Comparison of ENCODE assay signal across 8 cellular contexts in genomic region chr10:79488303-79488702, GRCh38. TPM values are rescaled to one million over a fixed set of nuclear protein-coding genes. Genes with fewer than 3 reads are reported as not detected.
A peak's percentile ranks its signal among the peaks of the same experiment; 100 is the strongest.
DNase-seq lines count a peak whose midpoint lies in the region; ATAC-seq and TF ChIP-seq lines count a peak whose summit lies in the region.

No MANE protein-coding gene starts in this region.

- intact Hi-C loops in ovary (cut with DNase I), result no loop called here

- 34 to 61% methylated on average over 2 to 5 of the region's 5 CpGs for WGBS in gastroesophageal sphincter (ENCODE audit: low coverage in 1 of 2), 2 donors
- 19 to 49% (median 30%) methylated on average over 4 to 5 of the region's 5 CpGs for WGBS in ovary, 3 donors

- no peak for TF ChIP-seq EP300 in gastroesophageal sphincter (IDR thresholded peaks at IDR 0.05)
- TF ChIP-seq EP300 in ovary (IDR thresholded peaks at IDR 0.05), result no peak

- H3K27me3 ChIP-seq in gastroesophageal sphincter, result no peaks in the 10 kb centered on the region
- H3K27me3 ChIP-seq in ovary, result no peaks in the 10 kb centered on the region

- TF ChIP-seq POLR2A in gastroesophageal sphincter (IDR thresholded peaks at IDR 0.05), result no peak
- no peak for TF ChIP-seq POLR2A in ovary (IDR thresholded peaks at IDR 0.05)

- ATAC-seq in SK-N-SH treated with all-trans-retinoic acid at 6 μM for 48 hours, result peak; percentile 92
- peak; percentile 87 for ATAC-seq in gastroesophageal sphincter
- ATAC-seq in HG03565 (IDR thresholded peaks at IDR 0.05; ENCODE audit: unreplicated experiment), result no peak
- ATAC-seq in GM21723 (IDR thresholded peaks at IDR 0.05; ENCODE audit: unreplicated experiment), result no peak

- TF ChIP-seq CTCF in gastroesophageal sphincter (IDR thresholded peaks at IDR 0.05) (no peak), ovary (IDR thresholded peaks at IDR 0.05) (no peak)

- H3K9me3 ChIP-seq in gastroesophageal sphincter (no peaks in the 10 kb centered on the region), ovary (no peaks in the 10 kb centered on the region)

- peak overlapping the region; percentile 35 to 76 (median 74) for H3K27ac ChIP-seq in gastroesophageal sphincter
- H3K27ac ChIP-seq in ovary, result no peak overlapping the region

- peak; percentile 19 for DNase-seq in CD1c-positive myeloid dendritic cell (ENCODE audit: extremely low spot score)
- peak; percentile 43 to 85 (median 72) for DNase-seq in ovary
- no peak for DNase-seq in NCI-H2227 treated with DMSO at 0.1 percent for 48 hours (lab: John Stamatoyannopoulos, UW)
- DNase-seq in NCI-H510A (lab: John Stamatoyannopoulos, UW), result no peak

- H3K4me1 ChIP-seq in gastroesophageal sphincter (peaks cover 0 to 33% (median 9%) of the 10 kb centered on the region in 3 donors), ovary (ENCODE audit: insufficient read depth) (peaks cover 7% of the 10 kb centered on the region)

- no peaks in the 10 kb centered on the region for H3K36me3 ChIP-seq in gastroesophageal sphincter
- H3K36me3 ChIP-seq in ovary, result no peaks in the 10 kb centered on the region

- H3K4me3 ChIP-seq in gastroesophageal sphincter (no peak overlapping the region), ovary (no peak overlapping the region)

TF ChIP-seq in SK-N-SH treated with all-trans-retinoic acid at 6 μM for 48 hours, 23 proteins besides CTCF, POLR2A, EP300 and RAD21:
- TF ChIP-seq ZNF565 (CRISPR knock-in tag; conservative IDR thresholded peaks at IDR 0.05; ENCODE audit: low read depth) (no peak), TOX (CRISPR knock-in tag; IDR thresholded peaks at IDR 0.05; ENCODE audit: borderline replicate concordance) (no peak), TCF4 (CRISPR knock-in tag; IDR thresholded peaks at IDR 0.05; ENCODE audit: borderline replicate concordance) (no peak), ZNF70 (CRISPR knock-in tag; IDR thresholded peaks at IDR 0.05) (no peak), ZFP30 (CRISPR knock-in tag; IDR thresholded peaks at IDR 0.05) (no peak), ARNTL (CRISPR knock-in tag; IDR thresholded peaks at IDR 0.05; ENCODE audit: borderline replicate concordance, low read depth) (no peak), GLIS3 (CRISPR knock-in tag; IDR thresholded peaks at IDR 0.05) (no peak), ZFP3 (CRISPR knock-in tag; IDR thresholded peaks at IDR 0.05) (no peak), ZC3H10 (CRISPR knock-in tag; IDR thresholded peaks at IDR 0.05) (no peak), CSDC2 (CRISPR knock-in tag; IDR thresholded peaks at IDR 0.05) (no peak), PPARA (CRISPR knock-in tag; IDR thresholded peaks at IDR 0.05; ENCODE audit: borderline replicate concordance) (no peak), BACH2 (CRISPR knock-in tag; IDR thresholded peaks at IDR 0.05; ENCODE audit: borderline replicate concordance) (no peak), ISL1 (CRISPR knock-in tag; IDR thresholded peaks at IDR 0.05) (no peak), RARB (CRISPR knock-in tag; IDR thresholded peaks at IDR 0.05) (no peak), ZNF8 (CRISPR knock-in tag; IDR thresholded peaks at IDR 0.05) (no peak), POU6F1 (CRISPR knock-in tag; IDR thresholded peaks at IDR 0.05; ENCODE audit: borderline replicate concordance, low read depth) (no peak), SNAI2 (CRISPR knock-in tag; IDR thresholded peaks at IDR 0.05) (no peak), ESRRG (CRISPR knock-in tag; IDR thresholded peaks at IDR 0.05) (no peak)
- TF ChIP-seq, protein P1, sequence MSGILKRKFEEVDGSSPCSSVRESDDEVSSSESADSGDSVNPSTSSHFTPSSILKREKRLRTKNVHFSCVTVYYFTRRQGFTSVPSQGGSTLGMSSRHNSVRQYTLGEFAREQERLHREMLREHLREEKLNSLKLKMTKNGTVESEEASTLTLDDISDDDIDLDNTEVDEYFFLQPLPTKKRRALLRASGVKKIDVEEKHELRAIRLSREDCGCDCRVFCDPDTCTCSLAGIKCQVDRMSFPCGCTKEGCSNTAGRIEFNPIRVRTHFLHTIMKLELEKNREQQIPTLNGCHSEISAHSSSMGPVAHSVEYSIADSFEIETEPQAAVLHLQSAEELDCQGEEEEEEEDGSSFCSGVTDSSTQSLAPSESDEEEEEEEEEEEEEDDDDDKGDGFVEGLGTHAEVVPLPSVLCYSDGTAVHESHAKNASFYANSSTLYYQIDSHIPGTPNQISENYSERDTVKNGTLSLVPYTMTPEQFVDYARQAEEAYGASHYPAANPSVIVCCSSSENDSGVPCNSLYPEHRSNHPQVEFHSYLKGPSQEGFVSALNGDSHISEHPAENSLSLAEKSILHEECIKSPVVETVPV (CRISPR knock-in tag; IDR thresholded peaks at IDR 0.05), result no peak
- TF ChIP-seq, protein P2, sequence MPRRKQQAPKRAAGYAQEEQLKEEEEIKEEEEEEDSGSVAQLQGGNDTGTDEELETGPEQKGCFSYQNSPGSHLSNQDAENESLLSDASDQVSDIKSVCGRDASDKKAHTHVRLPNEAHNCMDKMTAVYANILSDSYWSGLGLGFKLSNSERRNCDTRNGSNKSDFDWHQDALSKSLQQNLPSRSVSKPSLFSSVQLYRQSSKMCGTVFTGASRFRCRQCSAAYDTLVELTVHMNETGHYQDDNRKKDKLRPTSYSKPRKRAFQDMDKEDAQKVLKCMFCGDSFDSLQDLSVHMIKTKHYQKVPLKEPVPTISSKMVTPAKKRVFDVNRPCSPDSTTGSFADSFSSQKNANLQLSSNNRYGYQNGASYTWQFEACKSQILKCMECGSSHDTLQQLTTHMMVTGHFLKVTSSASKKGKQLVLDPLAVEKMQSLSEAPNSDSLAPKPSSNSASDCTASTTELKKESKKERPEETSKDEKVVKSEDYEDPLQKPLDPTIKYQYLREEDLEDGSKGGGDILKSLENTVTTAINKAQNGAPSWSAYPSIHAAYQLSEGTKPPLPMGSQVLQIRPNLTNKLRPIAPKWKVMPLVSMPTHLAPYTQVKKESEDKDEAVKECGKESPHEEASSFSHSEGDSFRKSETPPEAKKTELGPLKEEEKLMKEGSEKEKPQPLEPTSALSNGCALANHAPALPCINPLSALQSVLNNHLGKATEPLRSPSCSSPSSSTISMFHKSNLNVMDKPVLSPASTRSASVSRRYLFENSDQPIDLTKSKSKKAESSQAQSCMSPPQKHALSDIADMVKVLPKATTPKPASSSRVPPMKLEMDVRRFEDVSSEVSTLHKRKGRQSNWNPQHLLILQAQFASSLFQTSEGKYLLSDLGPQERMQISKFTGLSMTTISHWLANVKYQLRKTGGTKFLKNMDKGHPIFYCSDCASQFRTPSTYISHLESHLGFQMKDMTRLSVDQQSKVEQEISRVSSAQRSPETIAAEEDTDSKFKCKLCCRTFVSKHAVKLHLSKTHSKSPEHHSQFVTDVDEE (CRISPR knock-in tag; IDR thresholded peaks at IDR 0.05), result no peak

RNA-seq across cellular contexts. Expression of gene EIF5AL1, which starts 24.0 kb away (rescaled TPM):
- under 1 TPM; 0.16 to 0.35 (median 0.23) TPM for total RNA-seq in gastroesophageal sphincter
- under 1 TPM in 6 of 7 donors, not detected in 1; 0.10 to 0.72 (median 0.21) TPM for total RNA-seq in ovary
- polyA plus RNA-seq in ovary, result under 1 TPM; 0.15 to 0.43 TPM

RNA-seq across cellular contexts. Expression of gene ZCCHC24, which starts 42.9 kb away (rescaled TPM):
- total RNA-seq in gastroesophageal sphincter (100 to 1,000 TPM in 1 of 4 donors, 10 to 100 TPM in 3; 60.5 to 186 (median 84.1) TPM), ovary (10 to 100 TPM; 21.6 to 92.1 (median 72.0) TPM)
- polyA plus RNA-seq in ovary, result 10 to 100 TPM; 33.5 to 35.9 TPM

Comparison
In these comparisons a context has a peak if more than half of its experiments do, and no peak if none do; other contexts are left out.
1. DNase-seq: peak in CD1c-positive myeloid dendritic cell (single experiment) and ovary (5 of 5); none in NCI-H2227 treated with DMSO at 0.1 percent for 48 hours (single experiment) and NCI-H510A (single experiment).
2. ATAC-seq: peak in SK-N-SH treated with all-trans-retinoic acid at 6 μM for 48 hours (single experiment) and gastroesophageal sphincter (single experiment); none in HG03565 (single experiment) and GM21723 (single experiment).
3. H3K27ac ChIP-seq: peak in gastroesophageal sphincter (4 of 4); none in ovary (0 of 2).